31 cellular contexts compared by ENCODE assay signal in genomic region chr3:102360211-102360610, GRCh38.
"Had no signal": no experiment of that assay in that cellular context is flagged by ENCODE, and none has a peak within 500 bp of the region (broad histone marks: within the 10 kb centered on the region; RNA-seq: fewer than 3 reads in every experiment).

No MANE protein-coding gene starts in this region.

- ATAC-seq: esophagus mucosa, heart left ventricle, right lobe of liver had no signal

- H3K9me3 Mint-ChIP-seq: activated CD4-positive, alpha-beta memory T cell treated with anti-CD3 and anti-CD28 coated beads, Interleukin-2, amount 10 ng/mL, durations not matched to agents 7 days and 5 days; activated CD4-positive, alpha-beta T cell treated with anti-CD3 and anti-CD28 coated beads, Interleukin-2, amount 10 ng/mL, durations not matched to agents 7 days and 5 days; endodermal cell had no signal

- H3K4me3 ChIP-seq: ascending aorta, heart left ventricle, left ventricle myocardium inferior, lung, ovary, right lobe of liver, testis, transverse colon, uterus had no signal

- H3K36me3 ChIP-seq: ascending aorta, heart left ventricle, left ventricle myocardium inferior, ovary, right lobe of liver, transverse colon, uterus had no signal

- H3K4me1 ChIP-seq: ascending aorta, left ventricle myocardium inferior, right lobe of liver, testis, transverse colon, uterus had no signal

- H3K4me3 Mint-ChIP-seq: activated CD4-positive, alpha-beta memory T cell treated with anti-CD3 and anti-CD28 coated beads, Interleukin-2, amount 10 ng/mL, durations not matched to agents 7 days and 5 days; activated CD4-positive, alpha-beta T cell treated with anti-CD3 and anti-CD28 coated beads, Interleukin-2, amount 10 ng/mL, durations not matched to agents 7 days and 5 days; activated naive CD4-positive, alpha-beta T cell treated with anti-CD3 and anti-CD28 coated beads, Interleukin-2, amount 10 ng/mL, durations not matched to agents 7 days and 5 days; activated naive CD8-positive, alpha-beta T cell treated with anti-CD3 and anti-CD28 coated beads, Interleukin-2, amount 10 ng/mL, durations not matched to agents 7 days and 5 days; activated T-cell treated with anti-CD3 and anti-CD28 coated beads, Interleukin-2, amount 50 U/mL, for 24 hours; brain; endodermal cell; nephron; T-helper 1 cell treated with Interleukin-12 subunit alpha and Interleukin-12 subunit beta and Interleukin-4 antibody, amounts not matched to agents 30 μg/mL and 1 μg/mL, for 36 hours had no signal

- H3K27me3 ChIP-seq: ascending aorta, heart left ventricle, ovary, right lobe of liver, testis, transverse colon, uterus had no signal

- H3K4me1 Mint-ChIP-seq: activated CD4-positive, alpha-beta memory T cell treated with anti-CD3 and anti-CD28 coated beads, Interleukin-2, amount 10 ng/mL, durations not matched to agents 7 days and 5 days; activated CD4-positive, alpha-beta T cell treated with anti-CD3 and anti-CD28 coated beads, Interleukin-2, amount 10 ng/mL, durations not matched to agents 7 days and 5 days; activated naive CD4-positive, alpha-beta T cell treated with anti-CD3 and anti-CD28 coated beads, Interleukin-2, amount 10 ng/mL, durations not matched to agents 7 days and 5 days; activated naive CD8-positive, alpha-beta T cell treated with anti-CD3 and anti-CD28 coated beads, Interleukin-2, amount 10 ng/mL, durations not matched to agents 7 days and 5 days; nephron had no signal

- FAIRE-seq: islet of Langerhans had no signal

- DNase-seq: activated CD4-positive, alpha-beta memory T cell treated with anti-CD3 and anti-CD28 coated beads, Interleukin-2, amount 10 ng/mL, durations not matched to agents 7 days and 5 days; activated CD4-positive, alpha-beta T cell treated with anti-CD3 and anti-CD28 coated beads for 1 hour; activated CD4-positive, alpha-beta T cell treated with anti-CD3 and anti-CD28 coated beads, Interleukin-2, amount 10 ng/mL, durations not matched to agents 7 days and 5 days; activated CD8-positive, alpha-beta memory T cell treated with anti-CD3 and anti-CD28 coated beads, Interleukin-2, amount 50 U/mL, for 48 hours; activated gamma-delta T cell; activated naive CD4-positive, alpha-beta T cell treated with anti-CD3 and anti-CD28 coated beads, Interleukin-2, amount 10 ng/mL, durations not matched to agents 7 days and 5 days; activated naive CD8-positive, alpha-beta T cell treated with anti-CD3 and anti-CD28 coated beads, Interleukin-2, amount 10 ng/mL, durations not matched to agents 7 days and 5 days; activated T-cell treated with anti-CD3 and anti-CD28 coated beads, Interleukin-2, amount 50 U/mL, for 24 hours; caudate nucleus; endodermal cell; foreskin fibroblast; heart left ventricle; hypothalamus; left ventricle myocardium inferior; mesendoderm; ovary; right lobe of liver; stimulated activated CD4-positive, alpha-beta T cell treated with anti-CD3 and anti-CD28 coated beads, Interleukin-2, amount 100 ng/mL, for 48 hours; stimulated activated naive CD4-positive, alpha-beta T cell treated with Interleukin-2 at 50 U/mL for 16 hours; T-helper 9 cell; testis; transverse colon; uterus had no signal

- H3K27ac Mint-ChIP-seq: activated CD4-positive, alpha-beta memory T cell treated with anti-CD3 and anti-CD28 coated beads, Interleukin-2, amount 10 ng/mL, durations not matched to agents 7 days and 5 days; activated CD4-positive, alpha-beta T cell treated with anti-CD3 and anti-CD28 coated beads, Interleukin-2, amount 10 ng/mL, durations not matched to agents 7 days and 5 days; activated naive CD4-positive, alpha-beta T cell treated with anti-CD3 and anti-CD28 coated beads, Interleukin-2, amount 10 ng/mL, durations not matched to agents 7 days and 5 days; activated naive CD8-positive, alpha-beta T cell treated with anti-CD3 and anti-CD28 coated beads, Interleukin-2, amount 10 ng/mL, durations not matched to agents 7 days and 5 days; activated T-cell treated with anti-CD3 and anti-CD28 coated beads, Interleukin-2, amount 50 U/mL, for 24 hours; endodermal cell; progenitor cell of endocrine pancreas; T-helper 1 cell treated with Interleukin-12 subunit alpha and Interleukin-12 subunit beta and Interleukin-4 antibody, amounts not matched to agents 30 μg/mL and 1 μg/mL, for 36 hours had no signal

- H3K27ac ChIP-seq: ascending aorta, heart left ventricle, left ventricle myocardium inferior, ovary, right lobe of liver, testis, transverse colon, uterus had no signal

- H3K27me3 Mint-ChIP-seq: activated CD4-positive, alpha-beta memory T cell treated with anti-CD3 and anti-CD28 coated beads, Interleukin-2, amount 10 ng/mL, durations not matched to agents 7 days and 5 days; activated CD4-positive, alpha-beta T cell treated with anti-CD3 and anti-CD28 coated beads, Interleukin-2, amount 10 ng/mL, durations not matched to agents 7 days and 5 days; activated naive CD4-positive, alpha-beta T cell treated with anti-CD3 and anti-CD28 coated beads, Interleukin-2, amount 10 ng/mL, durations not matched to agents 7 days and 5 days; activated T-cell treated with anti-CD3 and anti-CD28 coated beads, Interleukin-2, amount 50 U/mL, for 24 hours; brain; progenitor cell of endocrine pancreas had no signal

- H3K9me3 ChIP-seq: ovary, right lobe of liver, testis, uterus had no signal
